In the genomic region with DNA sequence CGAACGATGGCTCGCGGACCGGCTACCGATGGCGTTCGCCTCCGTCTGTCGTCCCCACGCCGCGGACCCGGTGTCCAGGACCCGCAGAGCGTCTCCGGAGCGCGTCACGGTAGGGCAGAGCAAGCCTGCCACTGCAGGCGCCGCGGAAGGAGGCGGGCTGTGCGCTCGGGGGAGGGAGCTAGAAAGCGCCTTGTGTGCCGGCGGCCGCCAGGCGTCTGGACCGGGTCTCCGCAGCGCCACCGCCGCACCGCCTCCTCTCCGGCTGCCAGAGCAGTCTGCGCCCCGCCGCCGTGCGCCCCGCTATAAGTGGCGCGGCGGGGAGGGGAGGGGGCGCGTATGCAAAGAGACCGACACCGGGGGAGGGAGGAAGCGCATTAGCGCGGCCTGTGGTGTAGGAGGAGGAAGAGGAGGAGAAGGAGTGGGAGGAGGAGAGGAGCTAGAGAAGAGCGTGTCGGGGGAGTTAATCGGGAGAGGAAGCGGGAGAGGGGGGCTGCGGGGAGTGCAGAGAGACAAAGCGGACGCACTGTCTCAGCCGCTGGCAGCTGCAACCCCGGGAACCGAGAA, we compare ENCODE assay signal across 8 cellular contexts. TPM values are rescaled to one million over a fixed set of nuclear protein-coding genes. Genes with fewer than 3 reads are reported as not detected.
DNase-seq lines count a peak whose midpoint lies in the region; ATAC-seq, FAIRE-seq and TF ChIP-seq lines count a peak whose summit lies in the region.

TSS of gene ENC1 (minus strand) at position 279 of the 564 bp plus-strand sequence. CDS start 4,243 bp downstream, outside the sequence.

- POLR2A ChIA-PET in endothelial cell of umbilical vein (lab: Charles Lee): interaction anchor here (0.5 to 2.7 kb wide), 24 partner anchors 9 to 738 kb away, joined by 3 to 20 read pairs (median 4); partner anchors contain the start of gene HEXB

- no peaks in the 10 kb centered on the region for H4K20me1 ChIP-seq in endothelial cell of umbilical vein (replicated peaks; ENCODE audit: control insufficient read depth, extremely low read depth, insufficient read depth, low read length)

- no TSS peak for BruUV-seq in endothelial cell of umbilical vein (replicated peaks; lab: Mats Ljungman, UMichigan)

- intact Hi-C loops in endothelial cell of umbilical vein (cut with micrococcal nuclease): loop anchor here (1.0 to 5.0 kb wide), 9 partner anchors 9 to 389 kb away; no protein-coding TSS in a partner anchor

- H3K27ac ChIP-seq in endothelial cell of umbilical vein (ENCODE audit: insufficient read depth, low read depth, low read length): peak within 1 kb of the TSS; percentile 91

- CTCF ChIA-PET in endothelial cell of umbilical vein (lab: Charles Lee): interaction anchor here (0.7 to 7.4 kb wide), 50 partner anchors 9 to 738 kb away, joined by 3 to 78 read pairs (median 4); no protein-coding TSS in a partner anchor

- FAIRE-seq in endothelial cell of umbilical vein (lab: Jason Lieb, UNC): peak; percentile 81

- peak within 1 kb of the TSS; percentile 94 for H3K4me2 ChIP-seq in endothelial cell of umbilical vein (ENCODE audit: insufficient read depth, low read length)

- H3K27me3 ChIP-seq in endothelial cell of umbilical vein (ENCODE audit: control insufficient read depth in 2 of 2, insufficient read depth in 2 of 2, low read length in 2 of 2): no peaks in the 10 kb centered on the region

- peak within 1 kb of the TSS; percentile 82 for H3K9ac ChIP-seq in endothelial cell of umbilical vein (replicated peaks; ENCODE audit: extremely low read depth, insufficient read depth, low read length)

- peak within 1 kb of the TSS; percentile 81 to 98 (median 82) for H3K4me3 ChIP-seq in endothelial cell of umbilical vein (replicated peaks in 1 of 3; ENCODE audit: insufficient read depth in 1 of 3, low read depth in 1 of 3, low read length in 3 of 3)

- H2AFZ ChIP-seq in endothelial cell of umbilical vein (ENCODE audit: low read depth, low read length): peak within 1 kb of the TSS; percentile 30

- H3K79me2 ChIP-seq in endothelial cell of umbilical vein (ENCODE audit: control insufficient read depth, insufficient read depth, low read length): peaks cover 48% of the 10 kb centered on the region

- peaks cover 7 to 8% of the 10 kb centered on the region in 2 experiments for H3K36me3 ChIP-seq in endothelial cell of umbilical vein (ENCODE audit: control insufficient read depth in 2 of 2, extremely low read depth in 1 of 2, insufficient read depth in 2 of 2, low read length in 2 of 2)

- peak; percentile 71 for DNase-seq in CMK (ENCODE audit: low read depth)
- peak; percentile 91 for DNase-seq in NOMO-1 treated with DMSO at 0.1 percent for 48 hours (lab: John Stamatoyannopoulos, UW; ENCODE audit: unreplicated experiment)
- DNase-seq in activated CD8-positive, alpha-beta memory T cell treated with anti-CD3 and anti-CD28 coated beads, Interleukin-2, amount 50 U/mL, for 48 hours: peak; percentile 83
- DNase-seq in endothelial cell of umbilical vein (ENCODE audit: low read depth, low spot score): peak; percentile 95
- peak; percentile 83 for DNase-seq in midbrain (lab: John Stamatoyannopoulos, UW)
- DNase-seq in stimulated activated CD8-positive, alpha-beta memory T cell treated with anti-CD3 and anti-CD28 coated beads, Interleukin-15, amount 100 ng/mL, for 4 hours (ENCODE audit: low read depth in 2 of 2): peak; percentile 29 to 59

- dilution Hi-C loops in endothelial cell of umbilical vein (cut with MboI; ENCODE audit: extremely low pct_ligation_motif_present, low sequenced_read_pairs): no loop called here

- peak; percentile 65 for ATAC-seq in GM19452 (IDR thresholded peaks at IDR 0.05; ENCODE audit: unreplicated experiment)
- peak; percentile 30 for ATAC-seq in HG03575 (IDR thresholded peaks at IDR 0.05; ENCODE audit: extremely low read depth, insufficient number of reproducible peaks, low FRiP score, unreplicated experiment)

- peak; percentile 16 to 72 for TF ChIP-seq CTCF in endothelial cell of umbilical vein (IDR thresholded peaks at IDR 0.05; ENCODE audit: extremely low read depth in 1 of 2, insufficient read depth in 1 of 2, low read depth in 1 of 2, low read length in 2 of 2)

- peak; percentile 99 for TF ChIP-seq POLR2A in endothelial cell of umbilical vein (IDR thresholded peaks at IDR 0.05; ENCODE audit: low read depth, low read length)

- peaks cover 54% of the 10 kb centered on the region for H3K4me1 ChIP-seq in endothelial cell of umbilical vein (ENCODE audit: control insufficient read depth, extremely low read depth, insufficient read depth, low read length)

- no peaks in the 10 kb centered on the region for H3K9me3 ChIP-seq in endothelial cell of umbilical vein (replicated peaks; ENCODE audit: control insufficient read depth, insufficient read depth, low read length)

- H3K9me1 ChIP-seq in endothelial cell of umbilical vein (replicated peaks; ENCODE audit: control insufficient read depth, extremely low read depth, insufficient read depth, low read length): no peaks in the 10 kb centered on the region

TF ChIP-seq in endothelial cell of umbilical vein, 7 proteins besides CTCF, POLR2A, EP300 and RAD21:
- peak; percentile 12 for TF ChIP-seq GATA2 (IDR thresholded peaks at IDR 0.05; ENCODE audit: insufficient read depth, insufficient read length, low read depth, low read length)
- no peak for TF ChIP-seq MAX (IDR thresholded peaks at IDR 0.05; ENCODE audit: insufficient read depth, insufficient read length)
- peak; percentile 2 for TF ChIP-seq MYC (IDR thresholded peaks at IDR 0.05; ENCODE audit: low read depth, low read length)
- TF ChIP-seq FOS (IDR thresholded peaks at IDR 0.05; ENCODE audit: borderline replicate concordance, insufficient read depth, low read length): peak; percentile 42
- no peak for TF ChIP-seq JUN (IDR thresholded peaks at IDR 0.05; ENCODE audit: borderline replicate concordance, insufficient read depth, insufficient read length, low read depth)
- peak; percentile 99 for TF ChIP-seq POLR2AphosphoS5 (IDR thresholded peaks at IDR 0.05; ENCODE audit: insufficient read depth, low read depth, low read length)

RNA-seq across cellular contexts. Expression of gene ENC1, which starts in this region (rescaled TPM):
- total RNA-seq in endothelial cell of umbilical vein: 42.2 and 53.6 TPM in 2 replicates
- polyA plus RNA-seq in endothelial cell of umbilical vein: 53.3 and 59.7 TPM in 2 replicates
- polyA plus RNA-seq in endothelial cell of umbilical vein (2011; cell fraction: cytosol; rRNA removed): 31.4 and 32.4 TPM in 2 replicates
- polyA plus RNA-seq in endothelial cell of umbilical vein (2011; cell fraction: nucleus; rRNA removed): 169 and 182 TPM in 2 replicates
- polyA plus RNA-seq in endothelial cell of umbilical vein (2012): 33.7 and 52.2 TPM in 2 replicates
- polyA minus RNA-seq in endothelial cell of umbilical vein: 116 and 122 TPM in 2 replicates
- not detected for polyA minus RNA-seq in endothelial cell of umbilical vein (2011; cell fraction: cytosol; rRNA and poly(A)+ RNA removed)
- 133 and 151 TPM in 2 replicates for polyA minus RNA-seq in endothelial cell of umbilical vein (2011; cell fraction: nucleus; rRNA and poly(A)+ RNA removed)

Comparison
In these comparisons a context has a peak if more than half of its experiments do, and no peak if none do; other contexts are left out.
1. Peak in every context shown above with its lines: DNase-seq, ATAC-seq, H3K4me3 ChIP-seq and H3K27ac ChIP-seq.
2. DNase-seq: peak in every context shown above with its lines; median percentile 95 in endothelial cell of umbilical vein; 91 in NOMO-1 treated with DMSO at 0.1 percent for 48 hours; 83 in activated CD8-positive, alpha-beta memory T cell treated with anti-CD3 and anti-CD28 coated beads, Interleukin-2, amount 50 U/mL, for 48 hours; 83 in midbrain; 71 in CMK; 44 in stimulated activated CD8-positive, alpha-beta memory T cell treated with anti-CD3 and anti-CD28 coated beads, Interleukin-15, amount 100 ng/mL, for 4 hours.